9 cellular contexts compared by ENCODE assay signal in genomic region chr5:77937015-77937908, GRCh38.
A peak's percentile ranks its signal among the peaks of the same experiment; 100 is the strongest.
DNase-seq lines count a peak whose midpoint lies in the region; ATAC-seq, FAIRE-seq and TF ChIP-seq lines count a peak whose summit lies in the region.
"Had no signal": no experiment of that assay in that cellular context is flagged by ENCODE, and none has a peak within 500 bp of the region (broad histone marks: within the 10 kb centered on the region; RNA-seq: fewer than 3 reads in every experiment).

No MANE protein-coding gene starts in this region.

- H3K9ac ChIP-seq in GM12878 (ENCODE audit: control insufficient read depth, insufficient read depth, low read length): peak overlapping the region; percentile 36; the same call in 1 of the 2 replicates

- H3K4me1 ChIP-seq in GM12878 (ENCODE audit: control insufficient read depth, insufficient read depth, low read length): peaks cover 28% of the 10 kb centered on the region
- H3K4me1 ChIP-seq in aorta (ENCODE audit: control insufficient read depth in 1 of 2, insufficient read depth in 2 of 2, low read length in 2 of 2): no peaks in the 10 kb centered on the region

- DNase-seq in GM12878 (ENCODE audit: low read depth, low spot score) (peak; percentile 52), left lobe of liver (ENCODE audit: low spot score) (no peak), aorta (no peak), HTR-8/SVneo (ENCODE audit: insufficient read length, low spot score) (no peak), NCI-H1694 treated with DMSO at 0.1 percent for 48 hours (lab: John Stamatoyannopoulos, UW) (no peak)

- POLR2A ChIA-PET in GM12878 (lab: Charles Lee): interaction anchor here (0.6 to 2.7 kb wide), 11 partner anchors 13 to 445 kb away, joined by 3 to 12 read pairs (median 4); partner anchors contain the start of gene WDR41

- CTCF ChIA-PET in GM12878 (lab: Yijun Ruan, JAX): interaction anchor here (0.7 to 2.8 kb wide), 8 partner anchors 31 to 376 kb away, joined by 3 to 11 read pairs (median 3); no protein-coding TSS in a partner anchor

- peak overlapping the region; percentile 43 for H3K4me2 ChIP-seq in GM12878 (ENCODE audit: control insufficient read depth, insufficient read depth)

- no peaks in the 10 kb centered on the region for H4K20me1 ChIP-seq in GM12878 (ENCODE audit: control insufficient read depth, insufficient read depth)

- no peak for TF ChIP-seq POLR2A in GM12878 (IDR thresholded peaks at IDR 0.05; ENCODE audit: low read depth, low read length)

- H2AFZ ChIP-seq in GM12878 (ENCODE audit: control insufficient read depth, low read depth, low read length): peak overlapping the region; percentile 7; the same call in 1 of the 2 replicates

- in situ Hi-C loops in GM12878 (cut with MboI): no loop called here

- SMC1A ChIA-PET in GM12878 (lab: Charles Lee; ENCODE audit: uncharacterized antibody, unreplicated experiment): interaction anchor here (0.7 to 4.6 kb wide), 25 partner anchors 9 to 346 kb away, joined by 3 to 81 read pairs (median 6); no protein-coding TSS in a partner anchor

- intact Hi-C loops in GM12878 (cut with micrococcal nuclease; ENCODE audit: unreplicated experiment): loop anchor here (2.0 to 5.0 kb wide), 3 partner anchors 56 to 306 kb away; no protein-coding TSS in a partner anchor
- intact Hi-C loops in aorta (cut with DNase I): no loop called here

- RAD21 ChIA-PET in GM12878 (lab: Charles Lee; ENCODE audit: unreplicated experiment): interaction anchor here (0.7 to 4.5 kb wide), 17 partner anchors 22 to 304 kb away, joined by 3 to 68 read pairs (median 3); no protein-coding TSS in a partner anchor

- H3K9me3 ChIP-seq in GM12878 (replicated peaks; ENCODE audit: control insufficient read depth, insufficient read depth, low read length) (no peaks in the 10 kb centered on the region; the same call in 1 of the 3 replicates), aorta (ENCODE audit: control insufficient read depth, low read length) (no peaks in the 10 kb centered on the region)

- WGBS in GM12878 (ENCODE audit: insufficient coverage, insufficient replicate concordance, low lambda C conversion rate, missing lambda C conversion rate): 0% methylated on average over 6 of the region's 6 CpGs
- WGBS in aorta, 2 donors: 82 to 86% methylated on average over 6 of the region's 6 CpGs

- H3K27ac ChIP-seq in GM12878 (ENCODE audit: control insufficient read depth, insufficient read depth): peak overlapping the region; percentile 86
- H3K27ac ChIP-seq in aorta (ENCODE audit: low read depth in 1 of 2, low read length in 2 of 2): no peak overlapping the region

- no TSS peak for BruUV-seq in GM12878 (replicated peaks; lab: Mats Ljungman, UMichigan)

- TF ChIP-seq EP300 in GM12878 (IDR thresholded peaks at IDR 0.05; ENCODE audit: borderline replicate concordance in 1 of 2, control insufficient read depth in 1 of 2, low read depth in 2 of 2, low read length in 2 of 2): no peak

- no peak for TF ChIP-seq CTCF in GM12878 (IDR thresholded peaks at IDR 0.05 in 2 of 3, conservative IDR thresholded peaks at IDR 0.05 in 1 of 3; ENCODE audit: control insufficient read depth in 2 of 3, extremely low read depth in 1 of 3, insufficient read depth in 1 of 3, low read depth in 3 of 3, low read length in 3 of 3)

- no peak for TF ChIP-seq RAD21 in GM12878 (IDR thresholded peaks at IDR 0.05; ENCODE audit: insufficient read depth, low read depth, low read length)

- no peak for FAIRE-seq in GM12878 (lab: Jason Lieb, UNC)
- no peak for FAIRE-seq in HTR-8/SVneo (lab: Jason Lieb, UNC)
- FAIRE-seq: frontal cortex had no signal

- H3K27me3 ChIP-seq in GM12878 (replicated peaks in 1 of 2; ENCODE audit: control insufficient read depth in 2 of 2, insufficient read depth in 2 of 2, low read length in 1 of 2) (no peaks in the 10 kb centered on the region), aorta (ENCODE audit: control insufficient read depth in 1 of 2, insufficient read depth in 2 of 2, low read length in 1 of 2) (no peaks in the 10 kb centered on the region)

- H3K36me3 ChIP-seq in GM12878 (ENCODE audit: control insufficient read depth in 2 of 2, insufficient read depth in 2 of 2, low read length in 1 of 2) (no peaks in the 10 kb centered on the region), aorta (ENCODE audit: control insufficient read depth in 1 of 2, insufficient read depth in 2 of 2, low read length in 1 of 2) (no peaks in the 10 kb centered on the region)

- ATAC-seq in GM18520 (IDR thresholded peaks at IDR 0.05; ENCODE audit: unreplicated experiment): peak; percentile 70
- ATAC-seq in GM21576 (IDR thresholded peaks at IDR 0.05; ENCODE audit: unreplicated experiment): peak; percentile 75
- peak; percentile 88 for ATAC-seq in HG03442 (IDR thresholded peaks at IDR 0.05; ENCODE audit: unreplicated experiment)
- peak; percentile 92 for ATAC-seq in GM12878
- ATAC-seq in left lobe of liver: no peak
- ATAC-seq in aorta (ENCODE audit: low FRiP score): no peak

- peak overlapping the region; percentile 55; the same call in 1 of the 2 replicates for H3K4me3 ChIP-seq in GM12878
- no peak overlapping the region for H3K4me3 ChIP-seq in aorta (ENCODE audit: low read length in 2 of 2)

- H3K79me2 ChIP-seq in GM12878 (ENCODE audit: control insufficient read depth, insufficient read depth, low read length): no peaks in the 10 kb centered on the region

TF ChIP-seq in GM12878, 131 proteins besides CTCF, POLR2A, EP300 and RAD21 (continues in another document):
- TF ChIP-seq FOS (IDR thresholded peaks at IDR 0.05; ENCODE audit: borderline replicate concordance, extremely low read depth, insufficient read length) (no peak), ZNF384 (IDR thresholded peaks at IDR 0.05; ENCODE audit: borderline replicate concordance, low read depth, low read length) (no peak), SRF (IDR thresholded peaks at IDR 0.05; ENCODE audit: low read depth in 2 of 2, low read length in 2 of 2) (no peak), CREM (IDR thresholded peaks at IDR 0.05; ENCODE audit: low read depth) (0 out of 2 replicates have a peak, but pooled peaks have one; percentile 23), NR2C1 (IDR thresholded peaks at IDR 0.05) (no peak), RFX5 (IDR thresholded peaks at IDR 0.05; ENCODE audit: low read depth, low read length) (no peak), GABPA (IDR thresholded peaks at IDR 0.05; ENCODE audit: low read depth) (no peak), CBFB (IDR thresholded peaks at IDR 0.05; ENCODE audit: low read depth) (0 out of 2 replicates have a peak, but pooled peaks have one; percentile 38), WRNIP1 (IDR thresholded peaks at IDR 0.05; ENCODE audit: borderline replicate concordance, low read depth, low read length) (no peak), ESRRA (IDR thresholded peaks at IDR 0.05; ENCODE audit: low read length) (no peak), NFXL1 (IDR thresholded peaks at IDR 0.05; ENCODE audit: borderline replicate concordance) (no peak), YY1 (IDR thresholded peaks at IDR 0.05; ENCODE audit: low read depth, low read length) (no peak), ZBED1 (IDR thresholded peaks at IDR 0.05; ENCODE audit: borderline replicate concordance) (no peak), E4F1 (IDR thresholded peaks at IDR 0.05; ENCODE audit: borderline replicate concordance, partially characterized antibody) (no peak), STAT1 (conservative IDR thresholded peaks at IDR 0.05) (no peak), HDGF (IDR thresholded peaks at IDR 0.05) (0 out of 2 replicates have a peak, but pooled peaks have one; percentile 39)
- TF ChIP-seq, protein P1, sequence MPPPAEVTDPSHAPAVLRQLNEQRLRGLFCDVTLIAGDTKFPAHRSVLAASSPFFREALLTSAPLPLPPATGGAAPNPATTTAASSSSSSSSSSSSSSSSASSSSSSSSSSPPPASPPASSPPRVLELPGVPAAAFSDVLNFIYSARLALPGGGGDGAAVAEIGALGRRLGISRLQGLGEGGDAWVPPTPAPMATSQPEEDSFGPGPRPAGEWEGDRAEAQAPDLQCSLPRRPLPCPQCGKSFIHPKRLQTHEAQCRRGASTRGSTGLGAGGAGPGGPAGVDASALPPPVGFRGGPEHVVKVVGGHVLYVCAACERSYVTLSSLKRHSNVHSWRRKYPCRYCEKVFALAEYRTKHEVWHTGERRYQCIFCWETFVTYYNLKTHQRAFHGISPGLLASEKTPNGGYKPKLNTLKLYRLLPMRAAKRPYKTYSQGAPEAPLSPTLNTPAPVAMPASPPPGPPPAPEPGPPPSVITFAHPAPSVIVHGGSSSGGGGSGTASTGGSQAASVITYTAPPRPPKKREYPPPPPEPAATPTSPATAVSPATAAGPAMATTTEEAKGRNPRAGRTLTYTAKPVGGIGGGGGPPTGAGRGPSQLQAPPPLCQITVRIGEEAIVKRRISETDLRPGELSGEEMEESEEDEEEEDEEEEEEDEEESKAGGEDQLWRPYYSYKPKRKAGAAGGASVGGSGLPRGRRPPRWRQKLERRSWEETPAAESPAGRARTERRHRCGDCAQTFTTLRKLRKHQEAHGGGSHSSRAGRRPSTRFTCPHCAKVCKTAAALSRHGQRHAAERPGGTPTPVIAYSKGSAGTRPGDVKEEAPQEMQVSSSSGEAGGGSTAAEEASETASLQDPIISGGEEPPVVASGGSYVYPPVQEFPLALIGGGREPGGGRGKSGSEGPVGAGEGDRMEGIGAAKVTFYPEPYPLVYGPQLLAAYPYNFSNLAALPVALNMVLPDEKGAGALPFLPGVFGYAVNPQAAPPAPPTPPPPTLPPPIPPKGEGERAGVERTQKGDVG (CRISPR knock-in tag; IDR thresholded peaks at IDR 0.05): no peak

Comparison
In these comparisons a context has a peak if more than half of its experiments do, and no peak if none do; other contexts are left out.
1. ATAC-seq: peak in GM18520 (single experiment), GM21576 (single experiment), HG03442 (single experiment) and GM12878 (single experiment); none in left lobe of liver (single experiment) and aorta (single experiment).